Comparison of ENCODE assay signal across 8 cellular contexts in the genomic region with DNA sequence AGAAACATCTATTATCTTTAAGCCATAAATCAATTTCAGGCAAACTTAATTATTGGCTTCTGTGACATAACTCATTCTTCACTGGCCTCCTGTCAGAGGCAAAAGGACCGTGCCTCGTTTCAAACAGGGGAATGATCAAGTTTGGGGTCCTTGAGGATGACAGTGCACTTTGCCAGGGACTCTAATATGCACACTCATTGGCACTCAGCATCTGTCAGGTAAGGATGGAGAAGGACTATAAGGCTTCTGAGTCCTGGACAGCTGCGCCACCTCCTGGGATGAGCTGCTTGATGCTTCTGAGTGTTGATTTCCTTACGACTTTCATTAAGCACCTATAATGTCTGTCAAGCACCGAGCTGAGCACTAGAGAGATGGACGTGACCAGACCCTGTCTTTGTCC.
A peak's percentile ranks its signal among the peaks of the same experiment; 100 is the strongest.
DNase-seq lines count a peak whose midpoint lies in the region; ATAC-seq and FAIRE-seq lines count a peak whose summit lies in the region.
"Had no signal": no experiment of that assay in that cellular context is flagged by ENCODE, and none has a peak within 500 bp of the region (broad histone marks: within the 10 kb centered on the region; RNA-seq: fewer than 3 reads in every experiment).

No MANE protein-coding gene starts in this region.

- ATAC-seq in GM18861 (IDR thresholded peaks at IDR 0.05; ENCODE audit: unreplicated experiment) (no peak), GM19395 (IDR thresholded peaks at IDR 0.05; ENCODE audit: unreplicated experiment) (no peak), GM19463 (IDR thresholded peaks at IDR 0.05; ENCODE audit: unreplicated experiment) (no peak)
- ATAC-seq: natural killer cell had no signal

- peak; percentile 40 for DNase-seq in DMS153 (lab: John Stamatoyannopoulos, UW)
- no peak for DNase-seq in GM19239 (ENCODE audit: insufficient read length, low spot score)
- peak; percentile 30 for DNase-seq in RKO (ENCODE audit: low spot score)
- peak; percentile 61 for DNase-seq in islet precursor cell
- DNase-seq: natural killer cell had no signal

- FAIRE-seq in GM19239 (lab: Jason Lieb, UNC) = peak; percentile 31
